ENCODE assay signal across 1 cellular context in genomic region chr19:11195169-11195568, GRCh38.
TF ChIP-seq lines count a peak whose summit lies in the region.

No MANE protein-coding gene starts in this region.

TF ChIP-seq in WTC11, 78 proteins besides CTCF, POLR2A, EP300 and RAD21 (continued from another document):
- TF ChIP-seq ATF6 (CRISPR knock-in tag; IDR thresholded peaks at IDR 0.05) (no peak), ATF3 (CRISPR knock-in tag; conservative IDR thresholded peaks at IDR 0.05) (no peak), ZSCAN18 (CRISPR knock-in tag; IDR thresholded peaks at IDR 0.05) (no peak), GTF2I (CRISPR knock-in tag; conservative IDR thresholded peaks at IDR 0.05) (no peak)
